In the genomic region with DNA sequence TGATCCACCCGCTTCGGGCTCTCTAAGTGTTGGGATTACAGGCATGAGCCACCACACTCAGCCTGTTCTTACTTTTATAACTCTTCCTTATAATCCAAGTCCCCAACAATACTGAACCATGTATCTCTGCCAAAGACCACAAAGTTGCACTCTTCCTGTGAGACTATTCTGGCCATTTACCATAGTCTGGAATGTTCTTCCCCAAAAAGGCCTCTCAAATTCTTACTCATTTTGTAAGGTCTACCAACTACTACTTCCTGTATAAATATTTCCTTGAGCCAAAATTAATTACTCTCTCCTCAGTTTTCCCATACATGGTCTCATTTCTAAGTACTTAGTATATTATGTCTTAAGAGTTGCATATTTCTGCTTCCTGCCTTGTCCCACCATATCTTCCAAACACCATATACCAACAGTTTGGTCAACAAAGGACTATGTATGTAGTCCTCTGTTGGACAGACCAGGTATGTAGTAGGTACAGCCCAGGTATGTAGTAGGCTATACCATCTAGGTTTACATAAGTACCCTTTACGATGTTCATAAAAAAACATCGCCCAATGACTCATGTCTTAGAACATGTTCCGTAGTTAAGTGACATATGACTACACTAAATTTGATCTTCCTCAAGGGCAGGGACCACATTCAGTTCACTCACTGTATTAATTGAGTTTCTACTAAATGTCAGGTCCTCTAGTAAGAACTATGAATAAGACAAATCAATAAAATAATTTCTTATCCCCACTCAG, we compare ENCODE assay signal across 16 cellular contexts. TPM values are rescaled to one million over a fixed set of nuclear protein-coding genes. Genes with fewer than 3 reads are reported as not detected.
A peak's percentile ranks its signal among the peaks of the same experiment; 100 is the strongest.
DNase-seq lines count a peak whose midpoint lies in the region; ATAC-seq and TF ChIP-seq lines count a peak whose summit lies in the region.
"Had no signal": no experiment of that assay in that cellular context is flagged by ENCODE, and none has a peak within 500 bp of the region (broad histone marks: within the 10 kb centered on the region; RNA-seq: fewer than 3 reads in every experiment).

No MANE protein-coding gene starts in this region.

- H2AFZ ChIP-seq in hepatocyte, result no peak overlapping the region

- H3K27me3 ChIP-seq in H7 (ENCODE audit: control insufficient read depth, insufficient read depth, low read length), result no peaks in the 10 kb centered on the region
- H3K27me3 ChIP-seq in hepatocyte, result no peaks in the 10 kb centered on the region
- H3K27me3 ChIP-seq: dorsolateral prefrontal cortex, left lung had no signal

- H3K27ac Mint-ChIP-seq in activated T-cell treated with anti-CD3 and anti-CD28 coated beads, Interleukin-2, amount 50 U/mL, for 72 hours, result peak overlapping the region; percentile 18
- peak overlapping the region; percentile 99 for H3K27ac Mint-ChIP-seq in T-helper 17 cell
- peak overlapping the region; percentile 10 for H3K27ac Mint-ChIP-seq in type B pancreatic cell
- H3K27ac Mint-ChIP-seq: activated B cell treated with CpG ODN at 0.5 μM for 24 hours had no signal

- peak overlapping the region in 1 of 2 donors; percentile 48 for H3K4me3 Mint-ChIP-seq in activated T-cell treated with anti-CD3 and anti-CD28 coated beads, Interleukin-2, amount 50 U/mL, for 72 hours
- H3K4me3 Mint-ChIP-seq in T-helper 17 cell, result no peak overlapping the region
- H3K4me3 Mint-ChIP-seq in type B pancreatic cell, result no peak overlapping the region
- H3K4me3 Mint-ChIP-seq: activated B cell treated with CpG ODN at 0.5 μM for 24 hours, naive B cell had no signal

- H3K36me3 Mint-ChIP-seq in activated T-cell treated with anti-CD3 and anti-CD28 coated beads, Interleukin-2, amount 50 U/mL, for 72 hours (ENCODE audit: insufficient read depth in 2 of 2), result peaks cover 8 to 20% of the 10 kb centered on the region in 2 donors
- H3K36me3 Mint-ChIP-seq in T-helper 17 cell (ENCODE audit: low read depth) (peaks cover 7% of the 10 kb centered on the region), type B pancreatic cell (peaks cover 38% of the 10 kb centered on the region)

- H3K27ac ChIP-seq in hepatocyte, result no peak overlapping the region
- H3K27ac ChIP-seq: left lung had no signal

- no peaks in the 10 kb centered on the region for H3K4me1 ChIP-seq in hepatocyte (ENCODE audit: insufficient read depth)

- DNase-seq in activated T-cell treated with anti-CD3 and anti-CD28 coated beads, Interleukin-2, amount 50 U/mL, for 72 hours, result no peak
- DNase-seq in activated T-cell treated with anti-CD3 and anti-CD28 coated beads, Interleukin-2, amount 50 U/mL, for 48 hours, result no peak
- DNase-seq in T-helper 17 cell (no peak), fibroblast of pulmonary artery (ENCODE audit: low read depth) (peak; percentile 45), type B pancreatic cell (ENCODE audit: extremely low spot score, unreplicated experiment) (no peak), H7 (no peak), hepatocyte (ENCODE audit: low spot score) (no peak), left lobe of liver (ENCODE audit: low spot score) (no peak)
- DNase-seq: activated B cell treated with CpG ODN at 0.5 μM for 24 hours, dorsolateral prefrontal cortex, left lung, naive B cell, NCI-H748 treated with DMSO at 0.1 percent for 48 hours, retina, SW 1271 had no signal

- H3K27me3 Mint-ChIP-seq in activated T-cell treated with anti-CD3 and anti-CD28 coated beads, Interleukin-2, amount 50 U/mL, for 72 hours (ENCODE audit: low read depth), result no peaks in the 10 kb centered on the region
- H3K27me3 Mint-ChIP-seq in T-helper 17 cell (no peaks in the 10 kb centered on the region), type B pancreatic cell (no peaks in the 10 kb centered on the region)
- H3K27me3 Mint-ChIP-seq: activated B cell treated with CpG ODN at 0.5 μM for 24 hours, naive B cell had no signal

- H3K4me2 ChIP-seq in hepatocyte, result no peak overlapping the region

- WGBS in hepatocyte (ENCODE audit: low lambda C conversion rate, missing lambda C conversion rate), result 96% methylated on average over 5 of the region's 5 CpGs

- peaks cover 56% of the 10 kb centered on the region for H3K4me1 Mint-ChIP-seq in activated T-cell treated with anti-CD3 and anti-CD28 coated beads, Interleukin-2, amount 50 U/mL, for 72 hours (ENCODE audit: low read depth)
- H3K4me1 Mint-ChIP-seq in T-helper 17 cell (peaks cover 49% of the 10 kb centered on the region), type B pancreatic cell (ENCODE audit: unreplicated experiment) (peaks cover 10% of the 10 kb centered on the region)

- peaks cover 3 to 5% of the 10 kb centered on the region in 2 donors for H3K9me3 Mint-ChIP-seq in activated T-cell treated with anti-CD3 and anti-CD28 coated beads, Interleukin-2, amount 50 U/mL, for 72 hours
- no peaks in the 10 kb centered on the region for H3K9me3 Mint-ChIP-seq in type B pancreatic cell
- H3K9me3 Mint-ChIP-seq: activated B cell treated with CpG ODN at 0.5 μM for 24 hours had no signal

- H3K9me3 ChIP-seq in T-helper 17 cell (ENCODE audit: control insufficient read depth, low read length, poor library complexity, severe bottlenecking), result no peaks in the 10 kb centered on the region
- H3K9me3 ChIP-seq in hepatocyte (ENCODE audit: low read depth), result no peaks in the 10 kb centered on the region
- H3K9me3 ChIP-seq: left lung, thoracic aorta had no signal

- H4K20me1 ChIP-seq in hepatocyte (ENCODE audit: insufficient read depth, poor library complexity, severe bottlenecking), result peaks cover 42% of the 10 kb centered on the region

- H3K36me3 ChIP-seq in H7 (replicated peaks; ENCODE audit: control insufficient read depth, insufficient read depth, low read length) (no peaks in the 10 kb centered on the region; the same call in 1 of the 2 replicates), hepatocyte (replicated peaks; ENCODE audit: insufficient read depth, low read depth) (no peaks in the 10 kb centered on the region)
- H3K36me3 ChIP-seq: thoracic aorta had no signal

- TF ChIP-seq CTCF in fibroblast of pulmonary artery (IDR thresholded peaks at IDR 0.05; ENCODE audit: low read length, missing control alignments) (no peak), type B pancreatic cell (conservative IDR thresholded peaks at IDR 0.05) (no peak), hepatocyte (IDR thresholded peaks at IDR 0.05; ENCODE audit: poor library complexity) (no peak)

- H3K79me2 ChIP-seq in hepatocyte, result peaks cover 97% of the 10 kb centered on the region

- H3K9me2 ChIP-seq in hepatocyte (replicated peaks; ENCODE audit: insufficient read depth), result no peaks in the 10 kb centered on the region

- H3K4me3 ChIP-seq in fibroblast of pulmonary artery (replicated peaks; ENCODE audit: low read depth, low read length) (no peak overlapping the region), H7 (ENCODE audit: insufficient read depth, low read depth, low read length) (no peak overlapping the region), hepatocyte (no peak overlapping the region)
- H3K4me3 ChIP-seq: dorsolateral prefrontal cortex, left lung, thoracic aorta had no signal

- ATAC-seq in activated T-cell treated with anti-CD3 and anti-CD28 coated beads, Interleukin-2, amount 50 U/mL, for 72 hours (replicated peaks in 1 of 2), result peak; percentile 72 to 84
- ATAC-seq in T-helper 17 cell, result no peak
- no peak for ATAC-seq in left lobe of liver
- ATAC-seq: left lung had no signal

RNA-seq across cellular contexts. Expression of a gene that starts 22.0 kb away (rescaled TPM):
- 10 to 100 TPM; 74.9 to 78.0 TPM for total RNA-seq in activated T-cell treated with anti-CD3 and anti-CD28 coated beads, Interleukin-2, amount 50 U/mL, for 72 hours
- total RNA-seq in T-helper 17 cell (10 to 100 TPM; 74.4 to 99.9 TPM), type B pancreatic cell (ENCODE audit: low replicate concordance) (40.4 and 43.4 TPM in 2 replicates), hepatocyte (28.6 and 36.1 TPM in 2 replicates), left lobe of liver (15.5 TPM)
- total RNA-seq in H7 (2014; rRNA removed; shearing (Covaris generic)), result 23.6 and 30.7 TPM in 2 replicates
- polyA plus RNA-seq in hepatocyte, result 20.1 and 24.2 TPM in 2 replicates

Comparison
In these comparisons a context has a peak if more than half of its experiments do, and no peak if none do; other contexts are left out.
1. ATAC-seq: peak in activated T-cell treated with anti-CD3 and anti-CD28 coated beads, Interleukin-2, amount 50 U/mL, for 72 hours (2 of 2); none in T-helper 17 cell (single experiment) and left lobe of liver (single experiment).
2. H3K27ac Mint-ChIP-seq: peak in every context shown above with its lines; median percentile 99 in T-helper 17 cell; 18 in activated T-cell treated with anti-CD3 and anti-CD28 coated beads, Interleukin-2, amount 50 U/mL, for 72 hours; 10 in type B pancreatic cell.